Comparison of ENCODE assay signal across 10 cellular contexts in the genomic region with DNA sequence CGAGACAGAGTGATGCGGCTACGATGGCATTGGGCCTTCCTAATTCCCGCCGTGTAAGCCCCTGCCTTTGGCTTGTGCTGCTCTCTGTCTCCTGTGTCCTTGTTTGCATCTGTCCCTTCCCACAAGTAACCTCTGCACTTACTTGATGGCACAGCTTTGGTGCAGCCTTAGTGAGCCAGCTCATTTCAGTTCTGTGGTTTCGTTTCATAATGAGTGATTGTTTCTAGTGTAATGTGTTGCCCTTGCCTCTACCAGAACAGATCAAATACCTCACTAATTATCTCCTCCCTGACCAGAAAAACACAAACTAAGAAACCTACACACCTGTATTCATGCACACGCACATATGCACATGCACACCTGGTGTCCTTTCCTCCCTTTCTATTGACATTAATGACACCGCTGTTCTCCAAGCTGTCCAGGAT. TPM values are rescaled to one million over a fixed set of nuclear protein-coding genes. Genes with fewer than 3 reads are reported as not detected.
DNase-seq lines count a peak whose midpoint lies in the region; ATAC-seq, FAIRE-seq and TF ChIP-seq lines count a peak whose summit lies in the region.
"Had no signal": no experiment of that assay in that cellular context is flagged by ENCODE, and none has a peak within 500 bp of the region (broad histone marks: within the 10 kb centered on the region; RNA-seq: fewer than 3 reads in every experiment).

No MANE protein-coding gene starts in this region.

- DNase-seq in GM12891 (ENCODE audit: insufficient read length, low spot score) (no peak), NCI-H2196 treated with DMSO at 0.1 percent for 48 hours (lab: John Stamatoyannopoulos, UW; ENCODE audit: unreplicated experiment) (no peak), lower leg skin (ENCODE audit: low spot score in 2 of 2) (no peak)
- peak; percentile 8 to 16 for DNase-seq in activated CD4-positive, alpha-beta T cell treated with anti-CD3 and anti-CD28 coated beads, Interleukin-2, amount 50 U/mL, for 48 hours
- DNase-seq in stimulated activated CD4-positive, alpha-beta T cell treated with anti-CD3 and anti-CD28 coated beads, Interleukin-4, amount 100 ng/mL, for 24 hours, result no peak
- no peak for DNase-seq in NK-92 treated with Interleukin-12 subunit alpha and Interleukin-12 subunit beta, amount 100 ng/mL, for 24 hours (lab: John Stamatoyannopoulos, UW)
- DNase-seq: hypothalamus had no signal

- TF ChIP-seq CTCF in lower leg skin (IDR thresholded peaks at IDR 0.05), result no peak

- no peak overlapping the region for H3K4me3 ChIP-seq in lower leg skin (ENCODE audit: low read depth, poor library complexity, severe bottlenecking)

- no peak for TF ChIP-seq POLR2A in GM12891 (IDR thresholded peaks at IDR 0.05; ENCODE audit: low read depth, low read length)
- no peak for TF ChIP-seq POLR2A in lower leg skin (IDR thresholded peaks at IDR 0.05)

- peak; percentile 97 for FAIRE-seq in GM12891 (lab: Jason Lieb, UNC)
- FAIRE-seq: colon had no signal

- WGBS in lower leg skin, 2 donors, result 82 to 85% methylated on average over 8 of the region's 8 CpGs

- ATAC-seq in GM19025 (IDR thresholded peaks at IDR 0.05; ENCODE audit: low read depth, unreplicated experiment) (peak; percentile 92), HG03039 (IDR thresholded peaks at IDR 0.05; ENCODE audit: unreplicated experiment) (peak; percentile 70)

- intact Hi-C loops in lower leg skin (cut with DNase I; ENCODE audit: low total_unique reads), result no loop called here

TF ChIP-seq in GM12891, 5 proteins besides CTCF, POLR2A, EP300 and RAD21:
- TF ChIP-seq TAF1 (IDR thresholded peaks at IDR 0.05; ENCODE audit: low read depth, low read length) (no peak), POU2F2 (IDR thresholded peaks at IDR 0.05; ENCODE audit: low read depth, low read length) (peak; percentile 70; the same call in 1 of the 2 replicates)

RNA-seq across cellular contexts. Expression of a gene that starts 58.8 kb away (rescaled TPM):
- 8.5 TPM for polyA plus RNA-seq in GM12891 (2012; ENCODE audit: low read depth, missing spikeins)
- total RNA-seq in lower leg skin, result 1 to 10 TPM; 4.2 to 6.9 (median 5.8) TPM

Comparison
In these comparisons a context has a peak if more than half of its experiments do, and no peak if none do; other contexts are left out.
1. DNase-seq: peak in activated CD4-positive, alpha-beta T cell treated with anti-CD3 and anti-CD28 coated beads, Interleukin-2, amount 50 U/mL, for 48 hours (2 of 2); none in GM12891 (single experiment), NCI-H2196 treated with DMSO at 0.1 percent for 48 hours (single experiment), lower leg skin (0 of 2), stimulated activated CD4-positive, alpha-beta T cell treated with anti-CD3 and anti-CD28 coated beads, Interleukin-4, amount 100 ng/mL, for 24 hours (single experiment) and NK-92 treated with Interleukin-12 subunit alpha and Interleukin-12 subunit beta, amount 100 ng/mL, for 24 hours (single experiment).